26 cellular contexts compared by ENCODE assay signal in the genomic region with DNA sequence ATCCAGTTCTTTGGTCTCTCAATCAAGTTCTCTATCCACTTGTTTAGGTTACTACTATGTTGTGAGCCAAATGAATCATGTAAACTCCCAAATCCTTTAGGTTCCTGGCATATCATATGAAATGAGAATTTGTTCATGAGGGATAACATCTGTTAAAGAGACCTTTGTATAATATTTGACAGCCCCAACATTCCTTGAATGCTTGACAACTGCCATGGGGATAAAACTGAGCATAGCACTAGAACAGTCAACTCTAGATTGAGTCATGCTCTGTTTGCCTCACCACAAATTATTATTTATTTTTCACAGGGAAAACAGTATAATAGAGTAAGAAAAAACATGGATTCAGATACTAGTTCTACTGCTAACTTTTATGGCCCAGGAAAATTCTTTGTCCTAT.
DNase-seq lines count a peak whose midpoint lies in the region; ATAC-seq and TF ChIP-seq lines count a peak whose summit lies in the region.
"Had no signal": no experiment of that assay in that cellular context is flagged by ENCODE, and none has a peak within 500 bp of the region (broad histone marks: within the 10 kb centered on the region; RNA-seq: fewer than 3 reads in every experiment).

No MANE protein-coding gene starts in this region.

- no peak for TF ChIP-seq EP300 in upper lobe of left lung (IDR thresholded peaks at IDR 0.05)

- no peak overlapping the region for H3K4me3 ChIP-seq in cardiac fibroblast (replicated peaks in 1 of 2; ENCODE audit: low read depth in 2 of 2, low read length in 2 of 2)
- no peak overlapping the region for H3K4me3 ChIP-seq in upper lobe of left lung
- H3K4me3 ChIP-seq: esophagus squamous epithelium, heart left ventricle, left ventricle myocardium inferior, stomach, tibial artery had no signal

- no peak overlapping the region for H3K27ac ChIP-seq in upper lobe of left lung
- H3K27ac ChIP-seq: C4-2B, esophagus squamous epithelium, heart left ventricle, left ventricle myocardium inferior, stomach, tibial artery had no signal

- H3K36me3 ChIP-seq in upper lobe of left lung, result no peaks in the 10 kb centered on the region
- H3K36me3 ChIP-seq: esophagus squamous epithelium, heart left ventricle, left ventricle myocardium inferior, stomach, tibial artery had no signal

- no peak for TF ChIP-seq POLR2A in upper lobe of left lung (IDR thresholded peaks at IDR 0.05)

- TF ChIP-seq CTCF in cardiac fibroblast (IDR thresholded peaks at IDR 0.05; ENCODE audit: low read depth, low read length) (no peak), upper lobe of left lung (IDR thresholded peaks at IDR 0.05) (no peak)

- H3K27me3 ChIP-seq in upper lobe of left lung, result no peaks in the 10 kb centered on the region
- H3K27me3 ChIP-seq: esophagus squamous epithelium, heart left ventricle, stomach, tibial artery had no signal

- no peaks in the 10 kb centered on the region for H3K9me3 ChIP-seq in upper lobe of left lung
- H3K9me3 ChIP-seq: esophagus squamous epithelium, heart left ventricle, left ventricle myocardium inferior, stomach, tibial artery had no signal

- DNase-seq in NCI-H226 (peak; percentile 18), cardiac fibroblast (ENCODE audit: low read depth in 2 of 2) (peak; percentile 48 to 69), foreskin melanocyte (peak; percentile 82), renal cortical epithelial cell (ENCODE audit: low read depth) (peak; percentile 80), upper lobe of left lung (no peak), anterior cingulate cortex (lab: John Stamatoyannopoulos, UW) (no peak), NCI-H524 (lab: John Stamatoyannopoulos, UW) (no peak), posterior cingulate gyrus (no peak)
- DNase-seq: activated CD4-positive, alpha-beta T cell treated with anti-CD3 and anti-CD28 coated beads, Interleukin-2, amount 50 U/mL, for 4 hours; activated CD4-positive, CD25-positive, alpha-beta regulatory T cell; effector memory CD4-positive, alpha-beta T cell; esophagus squamous epithelium; heart left ventricle; Kasumi-1; left ventricle myocardium inferior; NCI-H1048; NCI-H187 treated with DMSO at 0.1 percent for 48 hours; NCI-H82; stimulated activated CD8-positive, alpha-beta memory T cell treated with anti-CD3 and anti-CD28 coated beads, Interleukin-4, amount 100 ng/mL, for 48 hours; stomach; T-helper 9 cell; tibial artery had no signal

- ATAC-seq in upper lobe of left lung (ENCODE audit: low FRiP score in 2 of 2), result no peak
- ATAC-seq: activated naive CD4-positive, alpha-beta T cell treated with anti-CD3 and anti-CD28 coated beads, Interleukin-2, amount 50 U/mL, for 72 hours; activated T-helper 17 cell treated with anti-CD3 and anti-CD28 coated beads, Interleukin-2, amount 50 U/mL, for 72 hours; HCT116; heart left ventricle had no signal

- intact Hi-C loops in posterior cingulate gyrus (cut with DNase I), result no loop called here

- no peaks in the 10 kb centered on the region for H3K4me1 ChIP-seq in upper lobe of left lung
- H3K4me1 ChIP-seq: esophagus squamous epithelium, left ventricle myocardium inferior had no signal

Comparison
In these comparisons a context has a peak if more than half of its experiments do, and no peak if none do; other contexts are left out.
1. DNase-seq: peak in NCI-H226 (single experiment), cardiac fibroblast (2 of 2), foreskin melanocyte (single experiment) and renal cortical epithelial cell (single experiment); none in upper lobe of left lung (0 of 2), anterior cingulate cortex (0 of 58), NCI-H524 (0 of 2) and posterior cingulate gyrus (0 of 10).